Comparison of ENCODE assay signal across 8 cellular contexts in the genomic region with DNA sequence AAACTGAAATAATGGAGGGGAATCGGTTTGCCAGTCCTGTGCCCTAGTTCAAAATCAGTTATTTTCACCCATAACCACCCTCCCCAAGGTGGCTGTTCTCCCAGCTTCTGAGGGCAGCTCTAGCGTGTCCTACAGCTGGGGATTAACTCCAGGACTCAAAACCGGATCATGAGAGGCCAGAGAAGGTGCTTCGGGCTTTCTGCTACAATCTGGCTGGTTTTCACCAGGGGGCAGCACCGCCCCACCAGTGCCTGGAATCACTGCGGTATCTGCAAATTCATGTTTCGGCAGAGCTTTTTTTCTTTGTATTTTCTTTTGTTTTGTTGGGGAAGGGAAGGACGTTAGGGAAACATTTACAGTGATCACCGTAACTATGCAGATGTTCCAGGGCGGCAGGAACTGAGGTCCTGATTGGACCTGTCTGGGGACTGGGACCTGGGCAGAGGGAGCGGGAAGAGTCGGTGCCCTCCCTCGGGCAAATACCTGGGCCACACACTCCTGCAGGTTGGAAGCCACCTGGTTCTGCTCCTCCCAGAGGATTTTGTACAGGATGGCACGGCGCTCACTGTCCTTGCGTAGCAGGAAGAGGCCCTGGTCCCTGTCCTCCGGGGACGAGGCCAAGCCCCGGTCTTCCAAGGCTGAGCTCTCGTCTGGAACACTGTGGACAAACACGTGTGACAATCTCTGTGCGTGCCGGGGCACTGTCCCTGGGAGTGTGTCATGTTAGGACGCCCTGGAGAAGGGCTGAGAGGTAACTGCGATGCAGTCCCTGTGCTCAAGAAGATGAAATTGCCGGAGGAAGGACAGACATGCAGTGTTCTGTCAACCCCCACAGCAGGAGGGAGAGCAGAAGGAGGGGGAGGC. TPM values are rescaled to one million over a fixed set of nuclear protein-coding genes. Genes with fewer than 3 reads are reported as not detected.
DNase-seq lines count a peak whose midpoint lies in the region; ATAC-seq and TF ChIP-seq lines count a peak whose summit lies in the region.

No MANE protein-coding gene starts in this region.

- peaks cover 3% of the 10 kb centered on the region for H3K4me1 Mint-ChIP-seq in endothelial cell (ENCODE audit: unreplicated experiment)

- peak overlapping the region; percentile 36 for H3K27ac Mint-ChIP-seq in endothelial cell (ENCODE audit: unreplicated experiment)

- TF ChIP-seq CTCF in endothelial cell (IDR thresholded peaks at IDR 0.05; ENCODE audit: unreplicated experiment), result peak; percentile 57

- ATAC-seq in Right ventricle myocardium inferior (peak; percentile 75), HG03159 (IDR thresholded peaks at IDR 0.05; ENCODE audit: unreplicated experiment) (peak; percentile 80)

- H3K4me3 Mint-ChIP-seq in endothelial cell (ENCODE audit: unreplicated experiment), result peak overlapping the region; percentile 86

- intact Hi-C loops in Right ventricle myocardium inferior (cut with DNase I), result loop anchor here (5.0 kb wide), 2 partner anchors 160 to 515 kb away; a partner anchor contains a TSS
- intact Hi-C loops in cardiac septum (cut with DNase I), result loop anchor here (5.0 kb wide), 1 partner anchor 160 kb away; no protein-coding TSS in a partner anchor

- H3K27me3 Mint-ChIP-seq in endothelial cell (ENCODE audit: unreplicated experiment), result peaks cover 2% of the 10 kb centered on the region

- H3K9me3 Mint-ChIP-seq in endothelial cell (ENCODE audit: unreplicated experiment), result no peaks in the 10 kb centered on the region

- no peak for DNase-seq in Right ventricle myocardium inferior (ENCODE audit: missing footprints)
- no peak for DNase-seq in cardiac septum (ENCODE audit: low spot score)
- DNase-seq in NCI-H82 (lab: John Stamatoyannopoulos, UW), result peak; percentile 91
- peak; percentile 9 for DNase-seq in activated CD8-positive, alpha-beta memory T cell treated with anti-CD3 and anti-CD28 coated beads, Interleukin-2, amount 50 U/mL, for 1 hour (ENCODE audit: extremely low read depth)
- peak; percentile 72 for DNase-seq in endothelial cell (ENCODE audit: low spot score)
- DNase-seq in midbrain (lab: John Stamatoyannopoulos, UW), result peak; percentile 32
- DNase-seq in stimulated activated CD8-positive, alpha-beta memory T cell treated with anti-CD3 and anti-CD28 coated beads, Interleukin-15, amount 100 ng/mL, for 48 hours (ENCODE audit: low read depth in 2 of 2), result peak; percentile 43 to 44

- no peaks in the 10 kb centered on the region for H3K36me3 Mint-ChIP-seq in endothelial cell (ENCODE audit: low read depth, unreplicated experiment)

RNA-seq across cellular contexts. Expression of a gene that starts 28.7 kb away (rescaled TPM):
- 1,288 TPM for total RNA-seq in Right ventricle myocardium inferior
- 898 TPM for total RNA-seq in cardiac septum
- 162 TPM for total RNA-seq in endothelial cell (ENCODE audit: unreplicated experiment)

Comparison
In these comparisons a context has a peak if more than half of its experiments do, and no peak if none do; other contexts are left out.
1. DNase-seq: peak in NCI-H82 (single experiment), activated CD8-positive, alpha-beta memory T cell treated with anti-CD3 and anti-CD28 coated beads, Interleukin-2, amount 50 U/mL, for 1 hour (single experiment), endothelial cell (single experiment), midbrain (single experiment) and stimulated activated CD8-positive, alpha-beta memory T cell treated with anti-CD3 and anti-CD28 coated beads, Interleukin-15, amount 100 ng/mL, for 48 hours (2 of 2); none in Right ventricle myocardium inferior (single experiment) and cardiac septum (single experiment).